35 cellular contexts compared by ENCODE assay signal in genomic region chr10:83734278-83734677, GRCh38.
"Had no signal": no experiment of that assay in that cellular context is flagged by ENCODE, and none has a peak within 500 bp of the region (broad histone marks: within the 10 kb centered on the region; RNA-seq: fewer than 3 reads in every experiment).

No MANE protein-coding gene starts in this region.

- H3K9me3 ChIP-seq: MG63 had no signal

- DNase-seq: Karpas-422, Kasumi-1, MG63, MM.1S, MV-4-11, NCI-H1048, NCI-H1092, NCI-H1092 treated with DMSO at 0.1 percent for 48 hours, NCI-H1105, NCI-H1105 treated with DMSO at 0.1 percent for 48 hours, NCI-H1417, NCI-H1417 treated with DMSO at 0.1 percent for 48 hours, NCI-H1436, NCI-H1436 treated with DMSO at 0.1 percent for 48 hours, NCI-H146, NCI-H1694, NCI-H1694 treated with DMSO at 0.1 percent for 48 hours, NCI-H187, NCI-H187 treated with DMSO at 0.1 percent for 48 hours, NCI-H1930, NCI-H2029, NCI-H2029 treated with DMSO at 0.1 percent for 48 hours, NCI-H2081, NCI-H2081 treated with DMSO at 0.1 percent for 48 hours, NCI-H2107, NCI-H2171, NCI-H2171 treated with DMSO at 0.1 percent for 48 hours, NCI-H2227 treated with DMSO at 0.1 percent for 48 hours, NCI-H226, NCI-H345, NCI-H446, NCI-H446 treated with DMSO at 0.1 percent for 48 hours, NCI-H510A, NCI-H510A treated with DMSO at 0.1 percent for 48 hours, NCI-H524 had no signal

- H3K36me3 ChIP-seq: MG63 had no signal

- H3K27me3 ChIP-seq: MG63 had no signal

- H3K4me3 ChIP-seq: MG63 had no signal
